ENCODE assay signal across 18 cellular contexts in the genomic region with DNA sequence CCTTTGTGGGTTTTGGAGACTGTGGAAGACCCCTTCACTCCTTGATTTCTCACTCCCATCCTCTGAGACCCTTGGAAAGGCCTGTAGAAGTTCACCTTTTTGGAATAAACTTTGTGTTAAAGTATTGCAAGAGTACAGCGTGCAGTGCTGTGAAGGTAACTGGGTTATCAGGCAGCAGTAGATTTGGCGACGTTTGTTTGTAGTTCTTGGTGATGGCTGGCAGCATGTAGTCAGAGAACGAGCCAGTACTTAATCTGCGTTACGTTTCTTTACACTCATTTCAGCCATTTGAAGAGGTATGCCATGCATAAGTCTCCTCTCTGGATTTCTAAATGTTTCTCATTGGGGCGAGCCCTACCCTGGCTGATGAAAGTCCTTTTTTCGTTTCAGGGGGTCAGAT.
DNase-seq lines count a peak whose midpoint lies in the region; ATAC-seq and TF ChIP-seq lines count a peak whose summit lies in the region.
"Had no signal": no experiment of that assay in that cellular context is flagged by ENCODE, and none has a peak within 500 bp of the region (broad histone marks: within the 10 kb centered on the region; RNA-seq: fewer than 3 reads in every experiment).

No MANE protein-coding gene starts in this region.

- intact Hi-C loops in Right ventricle myocardium superior (cut with DNase I), result no loop called here
- intact Hi-C loops in right cardiac atrium (cut with DNase I), result no loop called here

- H3K4me1 ChIP-seq in right cardiac atrium (ENCODE audit: control insufficient read depth, insufficient read depth, low read length), result no peaks in the 10 kb centered on the region
- H3K4me1 ChIP-seq: Caco-2 had no signal

- no peaks in the 10 kb centered on the region for H3K27me3 ChIP-seq in right cardiac atrium (ENCODE audit: control insufficient read depth, insufficient read depth)
- H3K27me3 ChIP-seq: BLaER1 had no signal

- H3K27me3 Mint-ChIP-seq in nephron (ENCODE audit: low read depth), result no peaks in the 10 kb centered on the region
- H3K27me3 Mint-ChIP-seq: B cell; CD4-positive, CD25-positive, alpha-beta regulatory T cell had no signal

- peak; percentile 53 for ATAC-seq in Right ventricle myocardium superior (ENCODE audit: poor library complexity)
- ATAC-seq in right cardiac atrium, result no peak
- ATAC-seq: CD8-positive, alpha-beta T cell had no signal

- no peak for TF ChIP-seq CTCF in nephron (IDR thresholded peaks at IDR 0.05; ENCODE audit: unreplicated experiment in 3 of 3)

- DNase-seq in NCI-H510A treated with DMSO at 0.1 percent for 48 hours (lab: John Stamatoyannopoulos, UW) (peak; percentile 44), NCI-H510A (lab: John Stamatoyannopoulos, UW) (no peak), Right ventricle myocardium superior (no peak), right cardiac atrium (no peak)
- no peak for DNase-seq in central memory CD4-positive, alpha-beta T cell
- DNase-seq: Caco-2; CD4-positive, CD25-positive, alpha-beta regulatory T cell; CD8-positive, alpha-beta T cell; DMS153; DND-41; GOT3; H7; HCEC 1CT had no signal

- H3K36me3 Mint-ChIP-seq in nephron (ENCODE audit: low read depth), result peaks cover 16% of the 10 kb centered on the region

- no peaks in the 10 kb centered on the region for H3K9me3 ChIP-seq in right cardiac atrium (ENCODE audit: control insufficient read depth, low read length)
- H3K9me3 ChIP-seq: BLaER1, Caco-2 had no signal

- H3K4me3 ChIP-seq in right cardiac atrium (ENCODE audit: low read length), result no peak overlapping the region
- H3K4me3 ChIP-seq: BLaER1 had no signal

- H3K27ac Mint-ChIP-seq in nephron, result peak overlapping the region in 2 of 3 experiments; percentile 25 to 74
- H3K27ac Mint-ChIP-seq: B cell; CD8-positive, alpha-beta T cell had no signal

- peaks cover 42% of the 10 kb centered on the region for H3K4me1 Mint-ChIP-seq in nephron

- no peak overlapping the region for H3K4me3 Mint-ChIP-seq in nephron
- H3K4me3 Mint-ChIP-seq: B cell; CD4-positive, CD25-positive, alpha-beta regulatory T cell; CD8-positive, alpha-beta T cell had no signal

- no peaks in the 10 kb centered on the region for H3K9me3 Mint-ChIP-seq in nephron
- H3K9me3 Mint-ChIP-seq: CD4-positive, CD25-positive, alpha-beta regulatory T cell; CD8-positive, alpha-beta T cell had no signal

- WGBS in right cardiac atrium, result 74% methylated on average over 8 of the region's 8 CpGs

- no peak overlapping the region for H3K27ac ChIP-seq in right cardiac atrium (ENCODE audit: low read length)
- H3K27ac ChIP-seq: 22Rv1, BLaER1, C4-2B had no signal
